Comparison of ENCODE assay signal across 17 cellular contexts in the genomic region with DNA sequence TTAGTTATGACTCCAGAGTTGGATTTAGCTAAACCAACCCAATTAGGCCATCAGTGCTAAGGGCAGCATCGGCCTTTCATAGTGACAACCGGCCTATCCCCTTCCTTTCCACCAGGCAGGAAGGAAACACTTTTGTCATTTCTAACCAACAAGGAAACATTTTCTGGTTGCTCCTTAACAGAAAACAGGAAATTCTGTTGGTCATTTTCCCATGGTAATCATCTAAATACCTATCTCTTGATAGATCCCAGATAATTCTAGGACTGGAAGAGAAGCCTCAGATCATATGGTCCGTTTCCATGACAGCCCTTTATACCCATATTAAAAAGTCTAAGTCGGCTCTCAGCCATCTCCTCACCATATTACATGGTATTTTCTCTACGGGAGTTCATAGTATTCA.
"Had no signal": no experiment of that assay in that cellular context is flagged by ENCODE, and none has a peak within 500 bp of the region (broad histone marks: within the 10 kb centered on the region; RNA-seq: fewer than 3 reads in every experiment).

No MANE protein-coding gene starts in this region.

- H3K27ac Mint-ChIP-seq: mesothelial cell of epicardium; natural killer cell; stimulated activated naive B cell treated with anti-CD40 and anti-IgM and Interleukin-4, amounts not matched to agents 10 μg/mL and 1 μg/mL and 100 μg/mL, for 72 hours; stimulated activated naive CD8-positive, alpha-beta T cell treated with anti-CD3 and anti-CD28 coated beads, Interleukin-15, amount 100 ng/mL, for 72 hours had no signal

- H3K9me3 ChIP-seq: sigmoid colon, thoracic aorta, transverse colon had no signal

- H3K36me3 ChIP-seq: sigmoid colon, thoracic aorta, transverse colon had no signal

- H3K27me3 Mint-ChIP-seq: stimulated activated naive CD8-positive, alpha-beta T cell treated with anti-CD3 and anti-CD28 coated beads, Interleukin-15, amount 100 ng/mL, for 72 hours had no signal

- H3K4me1 Mint-ChIP-seq: natural killer cell; stimulated activated naive CD8-positive, alpha-beta T cell treated with anti-CD3 and anti-CD28 coated beads, Interleukin-15, amount 100 ng/mL, for 72 hours had no signal

- H3K4me3 Mint-ChIP-seq: mesothelial cell of epicardium; natural killer cell; neural crest cell; stimulated activated naive B cell treated with anti-CD40 and anti-IgM and Interleukin-4, amounts not matched to agents 10 μg/mL and 1 μg/mL and 100 μg/mL, for 72 hours; stimulated activated naive CD8-positive, alpha-beta T cell treated with anti-CD3 and anti-CD28 coated beads, Interleukin-15, amount 100 ng/mL, for 72 hours had no signal

- H3K27ac ChIP-seq: sigmoid colon, thoracic aorta, transverse colon had no signal

- H3K9me3 Mint-ChIP-seq: mesothelial cell of epicardium; natural killer cell; neural crest cell; stimulated activated naive B cell treated with anti-CD40 and anti-IgM and Interleukin-4, amounts not matched to agents 10 μg/mL and 1 μg/mL and 100 μg/mL, for 72 hours; stimulated activated naive CD8-positive, alpha-beta T cell treated with anti-CD3 and anti-CD28 coated beads, Interleukin-15, amount 100 ng/mL, for 72 hours had no signal

- DNase-seq: foreskin melanocyte; head of caudate nucleus; hippocampal formation; kidney glomerular epithelial cell; natural killer cell; posterior cingulate gyrus; sigmoid colon; stimulated activated CD4-positive, alpha-beta T cell treated with anti-CD3 and anti-CD28 coated beads, Interleukin-2, amount 100 ng/mL, for 24 hours; stimulated activated CD4-positive, alpha-beta T cell treated with anti-CD3 and anti-CD28 coated beads, Interleukin-4, amount 100 ng/mL, for 4 hours; stimulated activated naive B cell treated with anti-CD40 and anti-IgM and Interleukin-4, amounts not matched to agents 10 μg/mL and 1 μg/mL and 100 μg/mL, for 72 hours; stimulated activated naive CD8-positive, alpha-beta T cell treated with anti-CD3 and anti-CD28 coated beads, Interleukin-15, amount 100 ng/mL, for 72 hours; substantia nigra; transverse colon had no signal

- H3K27me3 ChIP-seq: sigmoid colon, transverse colon had no signal

- H3K4me3 ChIP-seq: sigmoid colon, skin epidermis, thoracic aorta, transverse colon had no signal

- H3K36me3 Mint-ChIP-seq: mesothelial cell of epicardium; natural killer cell; stimulated activated naive B cell treated with anti-CD40 and anti-IgM and Interleukin-4, amounts not matched to agents 10 μg/mL and 1 μg/mL and 100 μg/mL, for 72 hours had no signal

- ATAC-seq: natural killer cell; stimulated activated naive B cell treated with anti-CD40 and anti-IgM and Interleukin-4, amounts not matched to agents 10 μg/mL and 1 μg/mL and 100 μg/mL, for 72 hours; stimulated activated naive CD8-positive, alpha-beta T cell treated with anti-CD3 and anti-CD28 coated beads, Interleukin-15, amount 100 ng/mL, for 72 hours had no signal
